In genomic region chr1:183979437-183979836, GRCh38 we compare ENCODE assay signal across 2 cellular contexts.
A peak's percentile ranks its signal among the peaks of the same experiment; 100 is the strongest.
TF ChIP-seq lines count a peak whose summit lies in the region.

No MANE protein-coding gene starts in this region.

TF ChIP-seq in GM12878, 131 proteins besides CTCF, POLR2A, EP300 and RAD21:
- no peak for TF ChIP-seq NBN (IDR thresholded peaks at IDR 0.05)
- TF ChIP-seq, protein P1, sequence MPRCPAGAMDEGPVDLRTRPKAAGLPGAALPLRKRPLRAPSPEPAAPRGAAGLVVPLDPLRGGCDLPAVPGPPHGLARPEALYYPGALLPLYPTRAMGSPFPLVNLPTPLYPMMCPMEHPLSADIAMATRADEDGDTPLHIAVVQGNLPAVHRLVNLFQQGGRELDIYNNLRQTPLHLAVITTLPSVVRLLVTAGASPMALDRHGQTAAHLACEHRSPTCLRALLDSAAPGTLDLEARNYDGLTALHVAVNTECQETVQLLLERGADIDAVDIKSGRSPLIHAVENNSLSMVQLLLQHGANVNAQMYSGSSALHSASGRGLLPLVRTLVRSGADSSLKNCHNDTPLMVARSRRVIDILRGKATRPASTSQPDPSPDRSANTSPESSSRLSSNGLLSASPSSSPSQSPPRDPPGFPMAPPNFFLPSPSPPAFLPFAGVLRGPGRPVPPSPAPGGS (IDR thresholded peaks at IDR 0.05; ENCODE audit: borderline replicate concordance, insufficient read depth, low read depth, low read length, poor library complexity, severe bottlenecking): no peak
- peak; percentile 47; the same call in 1 of the 2 replicates for TF ChIP-seq ZBTB40 (IDR thresholded peaks at IDR 0.05; ENCODE audit: borderline replicate concordance)

TF ChIP-seq in K562, 482 proteins besides CTCF, POLR2A, EP300 and RAD21:
- TF ChIP-seq CXXC5 (CRISPR knock-in tag; IDR thresholded peaks at IDR 0.05) (no peak), ZNF316 (IDR thresholded peaks at IDR 0.05) (peak; percentile 70), TBL1XR1 (IDR thresholded peaks at IDR 0.05; ENCODE audit: low read length in 2 of 2) (no peak), YBX1 (IDR thresholded peaks at IDR 0.05) (no peak), POU5F1 (IDR thresholded peaks at IDR 0.05; ENCODE audit: borderline replicate concordance, low read depth, low read length, partially characterized antibody) (no peak), EZH2 (IDR thresholded peaks at IDR 0.05; ENCODE audit: borderline replicate concordance, low read depth, low read length) (no peak), SMAD4 (CRISPR knock-in tag; conservative IDR thresholded peaks at IDR 0.05) (0 out of 2 replicates have a peak, but pooled peaks have one; percentile 22), SMAD3 (CRISPR knock-in tag; conservative IDR thresholded peaks at IDR 0.05) (no peak), ZBTB40 (IDR thresholded peaks at IDR 0.05) (peak; percentile 98), ZBTB40 (CRISPR knock-in tag; IDR thresholded peaks at IDR 0.05) (peak; percentile 96), PKNOX1 (IDR thresholded peaks at IDR 0.05) (0 out of 2 replicates have a peak, but pooled peaks have one; percentile 27), MEIS2 (IDR thresholded peaks at IDR 0.05; ENCODE audit: partially characterized antibody) (peak; percentile 65), STAG1 (CRISPR knock-in tag; IDR thresholded peaks at IDR 0.05; ENCODE audit: borderline replicate concordance) (no peak), C11orf30 (IDR thresholded peaks at IDR 0.05; ENCODE audit: low read depth) (peak; percentile 33; the same call in 1 of the 2 replicates), FOSL1 (tag; conservative IDR thresholded peaks at IDR 0.05) (0 out of 2 replicates have a peak, but pooled peaks have one; percentile 16), MTA3 (IDR thresholded peaks at IDR 0.05; ENCODE audit: borderline replicate concordance) (no peak), TAF7 (tag; IDR thresholded peaks at IDR 0.05) (no peak)
- TF ChIP-seq, protein P2, sequence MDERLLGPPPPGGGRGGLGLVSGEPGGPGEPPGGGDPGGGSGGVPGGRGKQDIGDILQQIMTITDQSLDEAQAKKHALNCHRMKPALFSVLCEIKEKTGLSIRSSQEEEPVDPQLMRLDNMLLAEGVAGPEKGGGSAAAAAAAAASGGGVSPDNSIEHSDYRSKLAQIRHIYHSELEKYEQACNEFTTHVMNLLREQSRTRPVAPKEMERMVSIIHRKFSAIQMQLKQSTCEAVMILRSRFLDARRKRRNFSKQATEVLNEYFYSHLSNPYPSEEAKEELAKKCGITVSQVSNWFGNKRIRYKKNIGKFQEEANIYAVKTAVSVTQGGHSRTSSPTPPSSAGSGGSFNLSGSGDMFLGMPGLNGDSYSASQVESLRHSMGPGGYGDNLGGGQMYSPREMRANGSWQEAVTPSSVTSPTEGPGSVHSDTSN (CRISPR knock-in tag; IDR thresholded peaks at IDR 0.05; ENCODE audit: low read depth): no peak
- TF ChIP-seq, protein P2 (tag; conservative IDR thresholded peaks at IDR 0.05; ENCODE audit: low read depth): peak; percentile 58; the same call in 1 of the 2 replicates
- TF ChIP-seq, protein P3, sequence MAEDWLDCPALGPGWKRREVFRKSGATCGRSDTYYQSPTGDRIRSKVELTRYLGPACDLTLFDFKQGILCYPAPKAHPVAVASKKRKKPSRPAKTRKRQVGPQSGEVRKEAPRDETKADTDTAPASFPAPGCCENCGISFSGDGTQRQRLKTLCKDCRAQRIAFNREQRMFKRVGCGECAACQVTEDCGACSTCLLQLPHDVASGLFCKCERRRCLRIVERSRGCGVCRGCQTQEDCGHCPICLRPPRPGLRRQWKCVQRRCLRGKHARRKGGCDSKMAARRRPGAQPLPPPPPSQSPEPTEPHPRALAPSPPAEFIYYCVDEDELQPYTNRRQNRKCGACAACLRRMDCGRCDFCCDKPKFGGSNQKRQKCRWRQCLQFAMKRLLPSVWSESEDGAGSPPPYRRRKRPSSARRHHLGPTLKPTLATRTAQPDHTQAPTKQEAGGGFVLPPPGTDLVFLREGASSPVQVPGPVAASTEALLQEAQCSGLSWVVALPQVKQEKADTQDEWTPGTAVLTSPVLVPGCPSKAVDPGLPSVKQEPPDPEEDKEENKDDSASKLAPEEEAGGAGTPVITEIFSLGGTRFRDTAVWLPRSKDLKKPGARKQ (CRISPR knock-in tag; IDR thresholded peaks at IDR 0.05): 0 out of 2 replicates have a peak, but pooled peaks have one; percentile 16
- TF ChIP-seq, protein P4, sequence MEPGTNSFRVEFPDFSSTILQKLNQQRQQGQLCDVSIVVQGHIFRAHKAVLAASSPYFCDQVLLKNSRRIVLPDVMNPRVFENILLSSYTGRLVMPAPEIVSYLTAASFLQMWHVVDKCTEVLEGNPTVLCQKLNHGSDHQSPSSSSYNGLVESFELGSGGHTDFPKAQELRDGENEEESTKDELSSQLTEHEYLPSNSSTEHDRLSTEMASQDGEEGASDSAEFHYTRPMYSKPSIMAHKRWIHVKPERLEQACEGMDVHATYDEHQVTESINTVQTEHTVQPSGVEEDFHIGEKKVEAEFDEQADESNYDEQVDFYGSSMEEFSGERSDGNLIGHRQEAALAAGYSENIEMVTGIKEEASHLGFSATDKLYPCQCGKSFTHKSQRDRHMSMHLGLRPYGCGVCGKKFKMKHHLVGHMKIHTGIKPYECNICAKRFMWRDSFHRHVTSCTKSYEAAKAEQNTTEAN (CRISPR knock-in tag; IDR thresholded peaks at IDR 0.05): no peak
- TF ChIP-seq, protein P5, sequence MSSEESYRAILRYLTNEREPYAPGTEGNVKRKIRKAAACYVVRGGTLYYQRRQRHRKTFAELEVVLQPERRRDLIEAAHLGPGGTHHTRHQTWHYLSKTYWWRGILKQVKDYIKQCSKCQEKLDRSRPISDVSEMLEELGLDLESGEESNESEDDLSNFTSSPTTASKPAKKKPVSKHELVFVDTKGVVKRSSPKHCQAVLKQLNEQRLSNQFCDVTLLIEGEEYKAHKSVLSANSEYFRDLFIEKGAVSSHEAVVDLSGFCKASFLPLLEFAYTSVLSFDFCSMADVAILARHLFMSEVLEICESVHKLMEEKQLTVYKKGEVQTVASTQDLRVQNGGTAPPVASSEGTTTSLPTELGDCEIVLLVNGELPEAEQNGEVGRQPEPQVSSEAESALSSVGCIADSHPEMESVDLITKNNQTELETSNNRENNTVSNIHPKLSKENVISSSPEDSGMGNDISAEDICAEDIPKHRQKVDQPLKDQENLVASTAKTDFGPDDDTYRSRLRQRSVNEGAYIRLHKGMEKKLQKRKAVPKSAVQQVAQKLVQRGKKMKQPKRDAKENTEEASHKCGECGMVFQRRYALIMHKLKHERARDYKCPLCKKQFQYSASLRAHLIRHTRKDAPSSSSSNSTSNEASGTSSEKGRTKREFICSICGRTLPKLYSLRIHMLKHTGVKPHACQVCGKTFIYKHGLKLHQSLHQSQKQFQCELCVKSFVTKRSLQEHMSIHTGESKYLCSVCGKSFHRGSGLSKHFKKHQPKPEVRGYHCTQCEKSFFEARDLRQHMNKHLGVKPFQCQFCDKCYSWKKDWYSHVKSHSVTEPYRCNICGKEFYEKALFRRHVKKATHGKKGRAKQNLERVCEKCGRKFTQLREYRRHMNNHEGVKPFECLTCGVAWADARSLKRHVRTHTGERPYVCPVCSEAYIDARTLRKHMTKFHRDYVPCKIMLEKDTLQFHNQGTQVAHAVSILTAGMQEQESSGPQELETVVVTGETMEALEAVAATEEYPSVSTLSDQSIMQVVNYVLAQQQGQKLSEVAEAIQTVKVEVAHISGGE (CRISPR knock-in tag; IDR thresholded peaks at IDR 0.05): peak in 1 of 3 experiments; percentile 22; a peak in 1 of 6 replicates
